In genomic region chr14:91294153-91294552, GRCh38 we compare ENCODE assay signal across 25 cellular contexts. TPM values are rescaled to one million over a fixed set of nuclear protein-coding genes. Genes with fewer than 3 reads are reported as not detected.
DNase-seq lines count a peak whose midpoint lies in the region; ATAC-seq and TF ChIP-seq lines count a peak whose summit lies in the region.
"Had no signal": no experiment of that assay in that cellular context is flagged by ENCODE, and none has a peak within 500 bp of the region (broad histone marks: within the 10 kb centered on the region; RNA-seq: fewer than 3 reads in every experiment).

No MANE protein-coding gene starts in this region.

- no peaks in the 10 kb centered on the region for H3K9me3 Mint-ChIP-seq in activated CD4-positive, alpha-beta T cell treated with anti-CD3 and anti-CD28 coated beads, Interleukin-2, amount 10 ng/mL, durations not matched to agents 7 days and 5 days
- H3K9me3 Mint-ChIP-seq in natural killer cell, result no peaks in the 10 kb centered on the region

- TF ChIP-seq CTCF in RWPE1 (conservative IDR thresholded peaks at IDR 0.05; ENCODE audit: low read depth), result no peak
- no peak for TF ChIP-seq CTCF in fibroblast of mammary gland (conservative IDR thresholded peaks at IDR 0.05; ENCODE audit: control insufficient read depth, insufficient read depth, low read depth, low read length)
- no peak for TF ChIP-seq CTCF in natural killer cell (IDR thresholded peaks at IDR 0.05)

- TF ChIP-seq POLR2A in GM18505 (IDR thresholded peaks at IDR 0.05; ENCODE audit: borderline replicate concordance, extremely low read depth, insufficient read depth, insufficient read length), result no peak

- peak overlapping the region; percentile 50 for H3K27ac Mint-ChIP-seq in activated CD4-positive, alpha-beta T cell treated with anti-CD3 and anti-CD28 coated beads, Interleukin-2, amount 10 ng/mL, durations not matched to agents 7 days and 5 days
- H3K27ac Mint-ChIP-seq in natural killer cell, result peak overlapping the region; percentile 85 to 90

- no peak for DNase-seq in activated CD4-positive, alpha-beta T cell treated with anti-CD3 and anti-CD28 coated beads, Interleukin-2, amount 10 ng/mL, durations not matched to agents 7 days and 5 days
- DNase-seq in activated CD4-positive, alpha-beta T cell treated with anti-CD3 and anti-CD28 coated beads for 1 hour, result no peak
- DNase-seq in RWPE1 (ENCODE audit: low spot score) (no peak), fibroblast of mammary gland (ENCODE audit: low read depth) (peak; percentile 18), natural killer cell (no peak), middle frontal gyrus (ENCODE audit: extremely low spot score, low spot score) (no peak), germinal center (ENCODE audit: low spot score) (no peak)
- DNase-seq: 8988T; activated effector memory CD4-positive, alpha-beta T cell treated with anti-CD3 and anti-CD28 coated beads, Interleukin-2, amount 50 U/mL, for 16 hours; amygdala; Caco-2; DMS79 treated with DMSO at 0.1 percent for 48 hours; KBM-7; NCI-H146; NCI-H2171; NCI-H524; NK-92 treated with Interleukin-12 subunit alpha and Interleukin-12 subunit beta, amount 100 ng/mL, for 24 hours; Peyer's patch; stimulated activated CD4-positive, alpha-beta T cell treated with anti-CD3 and anti-CD28 coated beads, Interleukin-1b, Interleukin-23, amount 100 ng/mL, for 48 hours had no signal

- peak overlapping the region; percentile 17 for H3K27ac ChIP-seq in RWPE1
- H3K27ac ChIP-seq: cardiac muscle cell, Peyer's patch, psoas muscle, SK-N-MC, thoracic aorta had no signal

- CTCF ChIA-PET in activated CD4-positive, alpha-beta T cell treated with anti-CD3 and anti-CD28 coated beads, Interleukin-2, amount 10 ng/mL, durations not matched to agents 7 days and 5 days (lab: Charles Lee), result interaction anchor here (1.1 to 2.3 kb wide), 4 partner anchors 12 to 117 kb away, joined by 3 to 6 read pairs (median 4); no protein-coding TSS in a partner anchor
- CTCF ChIA-PET in RWPE1 (lab: Yijun Ruan, JAX), result interaction anchor here (0.5 kb wide), 1 partner anchor 379 kb away, joined by 3 read pairs; no protein-coding TSS in a partner anchor

- peaks cover 9% of the 10 kb centered on the region for H3K4me1 Mint-ChIP-seq in activated CD4-positive, alpha-beta T cell treated with anti-CD3 and anti-CD28 coated beads, Interleukin-2, amount 10 ng/mL, durations not matched to agents 7 days and 5 days
- H3K4me1 Mint-ChIP-seq in natural killer cell, result peaks cover 16 to 19% of the 10 kb centered on the region in 2 donors

- intact Hi-C loops in natural killer cell (cut with micrococcal nuclease), result no loop called here

- H3K4me3 Mint-ChIP-seq in activated CD4-positive, alpha-beta T cell treated with anti-CD3 and anti-CD28 coated beads, Interleukin-2, amount 10 ng/mL, durations not matched to agents 7 days and 5 days, result no peak overlapping the region
- H3K4me3 Mint-ChIP-seq in natural killer cell, result no peak overlapping the region

- no peaks in the 10 kb centered on the region for H3K27me3 Mint-ChIP-seq in activated CD4-positive, alpha-beta T cell treated with anti-CD3 and anti-CD28 coated beads, Interleukin-2, amount 10 ng/mL, durations not matched to agents 7 days and 5 days
- H3K27me3 Mint-ChIP-seq in natural killer cell (ENCODE audit: low read depth in 2 of 2), result no peaks in the 10 kb centered on the region

- POLR2A ChIA-PET in activated CD4-positive, alpha-beta T cell treated with anti-CD3 and anti-CD28 coated beads, Interleukin-2, amount 10 ng/mL, durations not matched to agents 7 days and 5 days (lab: Charles Lee), result no interaction called here
- POLR2A ChIA-PET in RWPE1 (lab: Yijun Ruan, JAX; ENCODE audit: low non-redundant PET), result no interaction called here

- no peak overlapping the region for H3K4me3 ChIP-seq in fibroblast of mammary gland (ENCODE audit: control insufficient read depth, low read depth, low read length)
- H3K4me3 ChIP-seq: cardiac muscle cell, Peyer's patch, psoas muscle, SK-N-MC, thoracic aorta had no signal

- ATAC-seq in natural killer cell, result no peak
- ATAC-seq in GM18505 (IDR thresholded peaks at IDR 0.05; ENCODE audit: unreplicated experiment), result no peak
- ATAC-seq: left lobe of liver had no signal

- H3K36me3 Mint-ChIP-seq in activated CD4-positive, alpha-beta T cell treated with anti-CD3 and anti-CD28 coated beads, Interleukin-2, amount 10 ng/mL, durations not matched to agents 7 days and 5 days (ENCODE audit: low read depth), result peaks cover 81% of the 10 kb centered on the region
- peaks cover 7% of the 10 kb centered on the region for H3K36me3 Mint-ChIP-seq in natural killer cell

RNA-seq across cellular contexts. Expression of gene GPR68, which starts 49.6 kb away (rescaled TPM):
- total RNA-seq in activated CD4-positive, alpha-beta T cell treated with anti-CD3 and anti-CD28 coated beads, Interleukin-2, amount 10 ng/mL, durations not matched to agents 7 days and 5 days, result 10 to 100 TPM; 32.7 to 33.0 TPM
- 10 to 100 TPM in 2 of 3 donors, 1 to 10 TPM in 1; 7.6 to 24.0 (median 15.7) TPM for total RNA-seq in natural killer cell
